Comparison of ENCODE assay signal across 17 cellular contexts in the genomic region with DNA sequence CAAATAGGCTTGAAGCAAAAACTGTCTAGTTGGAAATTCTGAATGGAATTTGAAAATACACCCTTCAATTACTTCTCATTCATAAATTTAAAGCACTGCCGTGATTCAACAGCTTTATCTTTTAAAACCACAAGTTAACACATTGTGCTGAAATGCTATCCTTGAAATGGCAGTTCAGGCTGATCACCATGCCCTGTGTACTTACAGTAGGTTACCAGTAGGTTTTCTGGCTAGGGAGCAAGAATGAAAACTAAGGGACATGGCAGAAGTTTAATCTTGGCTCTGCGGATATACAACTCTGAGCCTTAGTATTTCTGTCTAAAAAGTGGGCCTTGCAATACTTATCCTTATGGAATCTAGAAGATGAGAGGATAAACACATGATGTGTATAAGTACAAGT. TPM values are rescaled to one million over a fixed set of nuclear protein-coding genes. Genes with fewer than 3 reads are reported as not detected.
DNase-seq lines count a peak whose midpoint lies in the region; ATAC-seq and TF ChIP-seq lines count a peak whose summit lies in the region.
"Had no signal": no experiment of that assay in that cellular context is flagged by ENCODE, and none has a peak within 500 bp of the region (broad histone marks: within the 10 kb centered on the region; RNA-seq: fewer than 3 reads in every experiment).

No MANE protein-coding gene starts in this region.

- H3K9me3 ChIP-seq in GM23248 (ENCODE audit: low read depth) (no peaks in the 10 kb centered on the region), smooth muscle cell (replicated peaks; ENCODE audit: low read depth) (no peaks in the 10 kb centered on the region), Karpas-422 (ENCODE audit: low read length) (no peaks in the 10 kb centered on the region)

- in situ Hi-C loops in GM23248 (cut with MboI), result no loop called here
- in situ Hi-C loops in astrocyte of the cerebellum (cut with HindIII; ENCODE audit: low sequenced_read_pairs), result no loop called here

- H3K27ac ChIP-seq in GM23248 (peak overlapping the region; percentile 23), smooth muscle cell (ENCODE audit: low read depth) (peak overlapping the region; percentile 28), Karpas-422 (ENCODE audit: low read length) (no peak overlapping the region)
- H3K27ac ChIP-seq: C4-2B, foreskin keratinocyte had no signal

- WGBS in GM23248 (ENCODE audit: low coverage in 1 of 2, low lambda C conversion rate in 2 of 2, missing lambda C conversion rate in 2 of 2), 2 experiments, result 81 to 82% methylated on average over 2 of the region's 2 CpGs
- 59% methylated on average over 2 of the region's 2 CpGs for WGBS in smooth muscle cell (ENCODE audit: low lambda C conversion rate)

- H3K9me2 ChIP-seq in GM23248 (ENCODE audit: insufficient read depth) (no peaks in the 10 kb centered on the region), Karpas-422 (replicated peaks; ENCODE audit: insufficient read depth, low read length) (no peaks in the 10 kb centered on the region)

- peaks cover 28% of the 10 kb centered on the region for H3K36me3 ChIP-seq in GM23248 (ENCODE audit: low read depth)
- H3K36me3 ChIP-seq in smooth muscle cell (ENCODE audit: low read depth), result peaks cover 28% of the 10 kb centered on the region
- peaks cover 56% of the 10 kb centered on the region; the same call in 1 of the 2 replicates for H3K36me3 ChIP-seq in Karpas-422 (ENCODE audit: insufficient read depth, low read length)

- H3F3A ChIP-seq in GM23248 (ENCODE audit: insufficient read depth), result no peaks in the 10 kb centered on the region
- no peaks in the 10 kb centered on the region for H3F3A ChIP-seq in smooth muscle cell (ENCODE audit: low read depth)

- H3K27me3 ChIP-seq in GM23248 (replicated peaks; ENCODE audit: insufficient read depth), result no peaks in the 10 kb centered on the region
- no peaks in the 10 kb centered on the region for H3K27me3 ChIP-seq in smooth muscle cell (ENCODE audit: low read depth)
- no peaks in the 10 kb centered on the region for H3K27me3 ChIP-seq in Karpas-422 (ENCODE audit: low read length)
- H3K27me3 ChIP-seq: foreskin keratinocyte had no signal

- H3K9ac ChIP-seq in GM23248 (no peak overlapping the region), smooth muscle cell (ENCODE audit: low read depth) (no peak overlapping the region), Karpas-422 (ENCODE audit: low read length) (no peak overlapping the region)

- no peak for ATAC-seq in GM18511 (IDR thresholded peaks at IDR 0.05; ENCODE audit: unreplicated experiment)
- no peak for ATAC-seq in GM21576 (IDR thresholded peaks at IDR 0.05; ENCODE audit: unreplicated experiment)
- ATAC-seq: foreskin keratinocyte; stimulated activated memory B cell treated with anti-CD40 and anti-IgM and Interleukin-4, amounts not matched to agents 10 μg/mL and 1 μg/mL and 100 μg/mL, for 72 hours had no signal

- peak overlapping the region; percentile 5 for H3K4me2 ChIP-seq in GM23248 (ENCODE audit: unreplicated experiment)
- H3K4me2 ChIP-seq in smooth muscle cell, result no peak overlapping the region
- H3K4me2 ChIP-seq in Karpas-422 (ENCODE audit: low read depth, low read length, poor library complexity, severe bottlenecking), result no peak overlapping the region

- H3K4me1 ChIP-seq in GM23248 (ENCODE audit: insufficient read depth), result peaks cover 12% of the 10 kb centered on the region; the same call in 1 of the 2 replicates
- peaks cover 32% of the 10 kb centered on the region for H3K4me1 ChIP-seq in smooth muscle cell (ENCODE audit: low read depth)
- H3K4me1 ChIP-seq in Karpas-422 (ENCODE audit: low read length), result no peaks in the 10 kb centered on the region

- DNase-seq in GM23248, result peak; percentile 43
- no peak for DNase-seq in astrocyte of the cerebellum (ENCODE audit: low read depth)
- DNase-seq in fibroblast of villous mesenchyme (ENCODE audit: low read depth), result peak; percentile 14
- no peak for DNase-seq in smooth muscle cell (lab: John Stamatoyannopoulos, UW; ENCODE audit: unreplicated experiment)
- DNase-seq in Karpas-422, result no peak
- no peak for DNase-seq in NCI-H524 treated with DMSO at 0.1 percent for 48 hours (lab: John Stamatoyannopoulos, UW)
- DNase-seq: activated CD4-positive, alpha-beta T cell treated with anti-CD3 and anti-CD28 coated beads, Interleukin-2, amount 50 U/mL, for 1 hour; activated naive CD8-positive, alpha-beta T cell treated with anti-CD3 and anti-CD28 coated beads for 36 hours; activated T-cell treated with anti-CD3 and anti-CD28 coated beads, Interleukin-2, amount 50 U/mL, for 1 hour; foreskin keratinocyte; NCI-H2107; NCI-H82; nephron progenitor cell had no signal

- H3K79me2 ChIP-seq in GM23248 (ENCODE audit: insufficient read depth) (no peaks in the 10 kb centered on the region), smooth muscle cell (ENCODE audit: low read depth) (no peaks in the 10 kb centered on the region), Karpas-422 (ENCODE audit: low read length) (no peaks in the 10 kb centered on the region; the same call in 1 of the 2 replicates)

- H4K20me1 ChIP-seq in GM23248 (ENCODE audit: insufficient read depth), result no peaks in the 10 kb centered on the region
- peaks cover 3% of the 10 kb centered on the region for H4K20me1 ChIP-seq in smooth muscle cell (ENCODE audit: low read depth)
- no peaks in the 10 kb centered on the region for H4K20me1 ChIP-seq in Karpas-422 (ENCODE audit: insufficient read depth, low read depth, low read length)

- TF ChIP-seq CTCF in astrocyte of the cerebellum (IDR thresholded peaks at IDR 0.05; ENCODE audit: low read depth, low read length, missing control alignments) (peak; percentile 21), fibroblast of villous mesenchyme (IDR thresholded peaks at IDR 0.05; ENCODE audit: insufficient read depth, low read depth, low read length) (peak; percentile 14), smooth muscle cell (IDR thresholded peaks at IDR 0.05; ENCODE audit: borderline replicate concordance, insufficient read depth, poor library complexity, severe bottlenecking) (peak; percentile 7)

- H3K4me3 ChIP-seq in GM23248 (no peak overlapping the region), astrocyte of the cerebellum (ENCODE audit: low read depth, low read length) (no peak overlapping the region), fibroblast of villous mesenchyme (ENCODE audit: low read depth, low read length) (no peak overlapping the region), smooth muscle cell (no peak overlapping the region), Karpas-422 (ENCODE audit: low read length) (no peak overlapping the region)

- no peak overlapping the region for H2AFZ ChIP-seq in GM23248
- H2AFZ ChIP-seq in smooth muscle cell (ENCODE audit: low read depth), result no peak overlapping the region
- no peak overlapping the region for H2AFZ ChIP-seq in Karpas-422 (ENCODE audit: low read length)

RNA-seq across cellular contexts. Expression of gene NXPH3, which starts 28.0 kb away (rescaled TPM):
- 0.76 and 1.4 TPM in 2 replicates for total RNA-seq in GM23248 (2014; rRNA removed; shearing (Covaris generic))
- polyA plus RNA-seq in GM23248 (2016; fragmentation: Nextera tagmentation; extraction: Ambion mirVana), result 0.30 TPM in 2 replicates
- total RNA-seq in fibroblast of villous mesenchyme, result 0.43 and 0.97 TPM in 2 replicates
- total RNA-seq in smooth muscle cell, result 1.8 and 3.6 TPM in 2 replicates
- 1.3 and 1.5 TPM in 2 replicates for polyA plus RNA-seq in smooth muscle cell
- not detected in 2 replicates for total RNA-seq in Karpas-422 (2014; rRNA removed; shearing (Covaris generic); ENCODE audit: low replicate concordance)

Comparison
In these comparisons a context has a peak if more than half of its experiments do, and no peak if none do; other contexts are left out.
1. DNase-seq: peak in GM23248 (single experiment) and fibroblast of villous mesenchyme (single experiment); none in astrocyte of the cerebellum (single experiment), smooth muscle cell (single experiment), Karpas-422 (single experiment) and NCI-H524 treated with DMSO at 0.1 percent for 48 hours (single experiment).
2. Peak in every context shown above with its lines, with median percentiles within 50 percentile points of each other: CTCF ChIP-seq.